Comparison of ENCODE assay signal across 10 cellular contexts in the genomic region with DNA sequence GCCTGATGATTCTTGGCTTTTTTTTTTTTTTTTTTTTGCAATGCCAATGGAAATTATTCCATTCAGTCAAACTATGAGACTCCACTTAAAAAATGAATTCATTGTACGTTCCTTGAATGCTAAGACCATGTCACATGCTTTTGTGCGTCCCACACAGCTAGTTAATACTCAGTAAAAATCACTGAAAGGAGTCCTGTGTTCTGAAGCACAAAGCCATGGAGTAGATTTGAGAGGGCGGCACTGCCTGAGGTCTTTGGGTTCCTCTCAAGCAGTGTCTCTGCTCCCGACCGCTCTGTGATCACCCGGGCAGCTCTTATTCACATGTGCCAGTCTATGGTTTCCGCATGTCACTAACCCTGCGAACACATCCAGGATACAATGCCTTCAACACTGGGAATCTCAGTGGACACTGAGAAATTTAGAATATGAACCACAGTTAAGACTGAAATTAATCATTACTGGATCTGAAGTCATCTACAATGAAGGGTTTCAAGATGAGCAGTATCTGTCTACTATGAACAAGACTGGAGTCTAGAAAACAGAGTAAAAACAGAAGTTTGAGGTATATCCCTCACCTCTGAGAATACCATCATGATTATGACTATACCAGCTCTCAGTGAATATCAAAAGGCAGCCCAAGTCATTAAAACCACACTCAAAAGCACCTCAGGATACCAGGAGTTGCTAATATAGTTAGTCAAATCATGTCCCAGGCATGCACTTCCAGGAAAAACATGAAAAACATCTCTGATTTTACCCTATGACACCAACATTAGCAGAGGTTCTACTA.
DNase-seq lines count a peak whose midpoint lies in the region; ATAC-seq, FAIRE-seq and TF ChIP-seq lines count a peak whose summit lies in the region.
"Had no signal": no experiment of that assay in that cellular context is flagged by ENCODE, and none has a peak within 500 bp of the region (broad histone marks: within the 10 kb centered on the region; RNA-seq: fewer than 3 reads in every experiment).

No MANE protein-coding gene starts in this region.

- RAD21 ChIA-PET in GM12878 (lab: Charles Lee; ENCODE audit: unreplicated experiment): interaction anchor here (0.6 to 0.7 kb wide), 2 partner anchors 24 to 145 kb away, joined by 3 read pairs; no protein-coding TSS in a partner anchor

- H3K79me2 ChIP-seq in GM12878 (ENCODE audit: control insufficient read depth, insufficient read depth, low read length): no peaks in the 10 kb centered on the region

- H3K36me3 ChIP-seq in GM12878 (ENCODE audit: control insufficient read depth in 2 of 2, insufficient read depth in 2 of 2, low read length in 1 of 2): no peaks in the 10 kb centered on the region
- no peaks in the 10 kb centered on the region for H3K36me3 ChIP-seq in body of pancreas (replicated peaks in 1 of 2; ENCODE audit: insufficient read depth in 1 of 2, low read depth in 2 of 2)

- peak; percentile 89 for ATAC-seq in GM18498 (IDR thresholded peaks at IDR 0.05; ENCODE audit: unreplicated experiment)
- peak; percentile 98 for ATAC-seq in GM19395 (IDR thresholded peaks at IDR 0.05; ENCODE audit: unreplicated experiment)
- peak; percentile 91 for ATAC-seq in HG03025 (IDR thresholded peaks at IDR 0.05; ENCODE audit: low FRiP score, unreplicated experiment)
- ATAC-seq in GM12878: peak; percentile 95
- no peak for ATAC-seq in body of pancreas

- TF ChIP-seq EP300 in GM12878 (IDR thresholded peaks at IDR 0.05; ENCODE audit: borderline replicate concordance in 1 of 2, control insufficient read depth in 1 of 2, low read depth in 2 of 2, low read length in 2 of 2): peak in 1 of 2 experiments; percentile 36; a peak in 2 of 4 replicates

- no TSS peak for BruUV-seq in GM12878 (replicated peaks; lab: Mats Ljungman, UMichigan)

- WGBS in GM12878 (ENCODE audit: insufficient coverage, insufficient replicate concordance, low lambda C conversion rate, missing lambda C conversion rate): 0% methylated on average over 8 of the region's 8 CpGs
- WGBS in body of pancreas, 2 donors: 90 to 94% methylated on average over 8 of the region's 8 CpGs

- no peak for TF ChIP-seq RAD21 in GM12878 (IDR thresholded peaks at IDR 0.05; ENCODE audit: insufficient read depth, low read depth, low read length)

- no peaks in the 10 kb centered on the region for H4K20me1 ChIP-seq in GM12878 (ENCODE audit: control insufficient read depth, insufficient read depth)

- peaks cover 5 to 15% of the 10 kb centered on the region in 2 experiments; a peak in 3 of 4 replicates for H3K27me3 ChIP-seq in GM12878 (replicated peaks in 1 of 2; ENCODE audit: control insufficient read depth in 2 of 2, insufficient read depth in 2 of 2, low read length in 1 of 2)
- no peaks in the 10 kb centered on the region for H3K27me3 ChIP-seq in body of pancreas

- CTCF ChIA-PET in GM12878 (lab: Yijun Ruan, JAX): interaction anchor here (0.6 kb wide), 1 partner anchor 739 kb away, joined by 4 read pairs; no protein-coding TSS in a partner anchor

- intact Hi-C loops in GM12878 (cut with micrococcal nuclease; ENCODE audit: unreplicated experiment) (no loop called here), body of pancreas (cut with DNase I) (no loop called here)

- no peak overlapping the region for H3K27ac ChIP-seq in GM12878 (ENCODE audit: control insufficient read depth, insufficient read depth)
- no peak overlapping the region for H3K27ac ChIP-seq in body of pancreas

- TF ChIP-seq POLR2A in GM12878 (IDR thresholded peaks at IDR 0.05; ENCODE audit: low read depth, low read length) (no peak), body of pancreas (IDR thresholded peaks at IDR 0.05) (no peak)

- H3K4me3 ChIP-seq in GM12878 (no peak overlapping the region), body of pancreas (no peak overlapping the region)

- H2AFZ ChIP-seq in GM12878 (ENCODE audit: control insufficient read depth, low read depth, low read length): no peak overlapping the region

- in situ Hi-C loops in GM12878 (cut with MboI): no loop called here

- DNase-seq in GM12878 (ENCODE audit: low read depth, low spot score) (peak; percentile 35), H4 (ENCODE audit: low spot score) (no peak), GDM1 (lab: John Stamatoyannopoulos, UW) (no peak), SIG-M5 (lab: John Stamatoyannopoulos, UW) (no peak), body of pancreas (no peak)
- DNase-seq: DMS53 had no signal

- no peak overlapping the region; the same call in 1 of the 2 replicates for H3K4me2 ChIP-seq in GM12878 (ENCODE audit: control insufficient read depth, insufficient read depth)

- FAIRE-seq in GM12878 (lab: Jason Lieb, UNC): no peak
- FAIRE-seq: keratinocyte had no signal

- H3K9ac ChIP-seq in GM12878 (ENCODE audit: control insufficient read depth, insufficient read depth, low read length): no peak overlapping the region

- no peaks in the 10 kb centered on the region for H3K9me3 ChIP-seq in GM12878 (replicated peaks; ENCODE audit: control insufficient read depth, insufficient read depth, low read length)
- H3K9me3 ChIP-seq in body of pancreas: no peaks in the 10 kb centered on the region

- H3K4me1 ChIP-seq in GM12878 (ENCODE audit: control insufficient read depth, insufficient read depth, low read length) (peaks cover 3% of the 10 kb centered on the region; the same call in 1 of the 2 replicates), body of pancreas (peaks cover 9% of the 10 kb centered on the region)

- SMC1A ChIA-PET in GM12878 (lab: Charles Lee; ENCODE audit: uncharacterized antibody, unreplicated experiment): no interaction called here

- TF ChIP-seq CTCF in GM12878 (IDR thresholded peaks at IDR 0.05 in 2 of 3, conservative IDR thresholded peaks at IDR 0.05 in 1 of 3; ENCODE audit: control insufficient read depth in 2 of 3, extremely low read depth in 1 of 3, insufficient read depth in 1 of 3, low read depth in 3 of 3, low read length in 3 of 3) (no peak), body of pancreas (IDR thresholded peaks at IDR 0.05) (no peak)

- POLR2A ChIA-PET in GM12878 (lab: Charles Lee): no interaction called here

TF ChIP-seq in GM12878, 131 proteins besides CTCF, POLR2A, EP300 and RAD21 (continues in another document):
- TF ChIP-seq JUNB (IDR thresholded peaks at IDR 0.05) (peak; percentile 99), PKNOX1 (IDR thresholded peaks at IDR 0.05) (no peak), CEBPB (IDR thresholded peaks at IDR 0.05; ENCODE audit: borderline replicate concordance in 1 of 2, low read depth in 2 of 2, low read length in 2 of 2) (peak in 1 of 2 experiments; percentile 70; a peak in 1 of 4 replicates), ASH2L (IDR thresholded peaks at IDR 0.05; ENCODE audit: borderline replicate concordance, low read depth) (no peak), NR2F1 (conservative IDR thresholded peaks at IDR 0.05) (peak; percentile 52), IRF4 (IDR thresholded peaks at IDR 0.05; ENCODE audit: low read depth, low read length) (peak; percentile 91), RB1 (IDR thresholded peaks at IDR 0.05; ENCODE audit: borderline replicate concordance) (no peak), CREM (IDR thresholded peaks at IDR 0.05; ENCODE audit: low read depth) (peak; percentile 71), ETV6 (conservative IDR thresholded peaks at IDR 0.05 in 1 of 2, IDR thresholded peaks at IDR 0.05 in 1 of 2; ENCODE audit: borderline replicate concordance in 1 of 2, low read depth in 1 of 2) (peak in 1 of 2 experiments; percentile 69; a peak in 1 of 4 replicates), MTA3 (IDR thresholded peaks at IDR 0.05; ENCODE audit: borderline replicate concordance, low read length) (peak; percentile 63; the same call in 1 of the 2 replicates), MEF2A (IDR thresholded peaks at IDR 0.05; ENCODE audit: insufficient read depth, low read depth, low read length) (peak; percentile 68; the same call in 1 of the 2 replicates), BCL11A (IDR thresholded peaks at IDR 0.05; ENCODE audit: low read depth, low read length) (peak; percentile 91), RUNX3 (IDR thresholded peaks at IDR 0.05; ENCODE audit: low read length) (peak; percentile 98)
- TF ChIP-seq, protein P1, sequence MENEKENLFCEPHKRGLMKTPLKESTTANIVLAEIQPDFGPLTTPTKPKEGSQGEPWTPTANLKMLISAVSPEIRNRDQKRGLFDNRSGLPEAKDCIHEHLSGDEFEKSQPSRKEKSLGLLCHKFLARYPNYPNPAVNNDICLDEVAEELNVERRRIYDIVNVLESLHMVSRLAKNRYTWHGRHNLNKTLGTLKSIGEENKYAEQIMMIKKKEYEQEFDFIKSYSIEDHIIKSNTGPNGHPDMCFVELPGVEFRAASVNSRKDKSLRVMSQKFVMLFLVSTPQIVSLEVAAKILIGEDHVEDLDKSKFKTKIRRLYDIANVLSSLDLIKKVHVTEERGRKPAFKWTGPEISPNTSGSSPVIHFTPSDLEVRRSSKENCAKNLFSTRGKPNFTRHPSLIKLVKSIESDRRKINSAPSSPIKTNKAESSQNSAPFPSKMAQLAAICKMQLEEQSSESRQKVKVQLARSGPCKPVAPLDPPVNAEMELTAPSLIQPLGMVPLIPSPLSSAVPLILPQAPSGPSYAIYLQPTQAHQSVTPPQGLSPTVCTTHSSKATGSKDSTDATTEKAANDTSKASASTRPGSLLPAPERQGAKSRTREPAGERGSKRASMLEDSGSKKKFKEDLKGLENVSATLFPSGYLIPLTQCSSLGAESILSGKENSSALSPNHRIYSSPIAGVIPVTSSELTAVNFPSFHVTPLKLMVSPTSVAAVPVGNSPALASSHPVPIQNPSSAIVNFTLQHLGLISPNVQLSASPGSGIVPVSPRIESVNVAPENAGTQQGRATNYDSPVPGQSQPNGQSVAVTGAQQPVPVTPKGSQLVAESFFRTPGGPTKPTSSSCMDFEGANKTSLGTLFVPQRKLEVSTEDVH (IDR thresholded peaks at IDR 0.05; ENCODE audit: low read depth, partially characterized antibody): no peak
